In genomic region chr20:49712918-49713778, GRCh38 we compare ENCODE assay signal across 2 cellular contexts.
TF ChIP-seq lines count a peak whose summit lies in the region.

No MANE protein-coding gene starts in this region.

TF ChIP-seq in SK-N-SH, 30 proteins besides CTCF, POLR2A, EP300 and RAD21 (continued from another document):
- TF ChIP-seq PBX3 (IDR thresholded peaks at IDR 0.05), result no peak
- TF ChIP-seq MEF2A (IDR thresholded peaks at IDR 0.05; ENCODE audit: borderline replicate concordance, low read depth), result no peak
- TF ChIP-seq SIN3A (IDR thresholded peaks at IDR 0.05; ENCODE audit: borderline replicate concordance, low read depth, low read length), result no peak
TF ChIP-seq in SK-N-SH: peak in this region for 0.

TF ChIP-seq in K562, 482 proteins besides CTCF, POLR2A, EP300 and RAD21 (continued from another document and continues in another):
- no peak for TF ChIP-seq PBX2 (CRISPR knock-in tag; IDR thresholded peaks at IDR 0.05; ENCODE audit: low read depth)
- no peak for TF ChIP-seq PBX2 (tag; conservative IDR thresholded peaks at IDR 0.05; ENCODE audit: low read depth)
- TF ChIP-seq CHD1 (IDR thresholded peaks at IDR 0.05; ENCODE audit: low read length), result peak; percentile 35
- no peak for TF ChIP-seq CBX3 (IDR thresholded peaks at IDR 0.05; ENCODE audit: borderline replicate concordance in 1 of 2, low read length in 2 of 2)
- TF ChIP-seq DMBX1 (CRISPR knock-in tag; IDR thresholded peaks at IDR 0.05; ENCODE audit: borderline replicate concordance), result no peak
- TF ChIP-seq SAFB2 (IDR thresholded peaks at IDR 0.05; ENCODE audit: borderline replicate concordance, low read depth, low read length, severe bottlenecking), result no peak
- TF ChIP-seq ZNF696 (CRISPR knock-in tag; conservative IDR thresholded peaks at IDR 0.05), result no peak
- no peak for TF ChIP-seq ZNF263 (CRISPR knock-in tag; IDR thresholded peaks at IDR 0.05; ENCODE audit: borderline replicate concordance)
- no peak for TF ChIP-seq THRA (IDR thresholded peaks at IDR 0.05)
- TF ChIP-seq ZBTB43 (CRISPR knock-in tag; IDR thresholded peaks at IDR 0.05), result no peak
- TF ChIP-seq HNRNPH1 (optimal IDR thresholded peaks at IDR 0.05; ENCODE audit: low read depth, low read length), result no peak
- TF ChIP-seq HNRNPLL (IDR thresholded peaks at IDR 0.05; ENCODE audit: low read depth, low read length, poor library complexity, severe bottlenecking), result no peak
- TF ChIP-seq EP400 (IDR thresholded peaks at IDR 0.05), result peak; percentile 55; the same call in 1 of the 2 replicates
- peak; percentile 44; the same call in 1 of the 2 replicates for TF ChIP-seq ZBTB7A (IDR thresholded peaks at IDR 0.05; ENCODE audit: borderline replicate concordance, control insufficient read depth, low read depth, low read length)
- TF ChIP-seq ZNF561 (CRISPR knock-in tag; conservative IDR thresholded peaks at IDR 0.05), result no peak
- no peak for TF ChIP-seq AFF1 (IDR thresholded peaks at IDR 0.05; ENCODE audit: low read depth in 1 of 2, partially characterized antibody in 2 of 2)
- peak; percentile 15 to 40; a peak in 2 of 4 replicates for TF ChIP-seq MAZ (CRISPR knock-in tag; conservative IDR thresholded peaks at IDR 0.05 in 1 of 2, IDR thresholded peaks at IDR 0.05 in 1 of 2)
- peak; percentile 43; the same call in 1 of the 2 replicates for TF ChIP-seq GABPB1 (CRISPR knock-in tag; IDR thresholded peaks at IDR 0.05)
- TF ChIP-seq NBN (IDR thresholded peaks at IDR 0.05; ENCODE audit: low read depth), result no peak
- TF ChIP-seq MLLT1 (IDR thresholded peaks at IDR 0.05), result 0 out of 4 replicates have a peak, but pooled peaks of 1 of the 2 experiments have one; percentile 42
- no peak for TF ChIP-seq CSDE1 (IDR thresholded peaks at IDR 0.05)
- no peak for TF ChIP-seq TCF7 (IDR thresholded peaks at IDR 0.05; ENCODE audit: borderline replicate concordance)
- TF ChIP-seq ZNF146 (CRISPR knock-in tag; IDR thresholded peaks at IDR 0.05; ENCODE audit: unreplicated experiment), result no peak
- no peak for TF ChIP-seq IFI16 (CRISPR knock-in tag; IDR thresholded peaks at IDR 0.05)
- no peak for TF ChIP-seq MYBL2 (IDR thresholded peaks at IDR 0.05; ENCODE audit: low read depth)
- TF ChIP-seq MYBL2 (CRISPR knock-in tag; IDR thresholded peaks at IDR 0.05; ENCODE audit: borderline replicate concordance), result no peak
- no peak for TF ChIP-seq ZNF449 (CRISPR knock-in tag; IDR thresholded peaks at IDR 0.05)
- peak; percentile 53 for TF ChIP-seq MGA (IDR thresholded peaks at IDR 0.05)
